Comparison of ENCODE assay signal across 8 cellular contexts in genomic region chr20:24100370-24101011, GRCh38.
DNase-seq lines count a peak whose midpoint lies in the region; ATAC-seq and TF ChIP-seq lines count a peak whose summit lies in the region.

No MANE protein-coding gene starts in this region.

- H3K27me3 ChIP-seq in PC-9 (ENCODE audit: insufficient read depth, low read depth), result no peaks in the 10 kb centered on the region

- no peaks in the 10 kb centered on the region for H3K36me3 ChIP-seq in PC-9 (ENCODE audit: low read depth)

- POLR2A ChIA-PET in PC-9 (lab: Charles Lee; ENCODE audit: unreplicated experiment), result no interaction called here

- no peaks in the 10 kb centered on the region for H3K9me2 ChIP-seq in PC-9 (ENCODE audit: insufficient read depth)

- H3K79me2 ChIP-seq in PC-9 (ENCODE audit: low read depth), result no peaks in the 10 kb centered on the region

- BruUV-seq in PC-9 (replicated peaks; lab: Mats Ljungman, UMichigan), result no TSS peak

- no peaks in the 10 kb centered on the region for H3K9me3 ChIP-seq in PC-9 (ENCODE audit: insufficient read depth, low read depth)

- no peak overlapping the region for H3K4me3 ChIP-seq in PC-9
- no peak overlapping the region for H3K4me3 ChIP-seq in retinal pigment epithelial cell (ENCODE audit: low read length)

- TF ChIP-seq CTCF in PC-9 (conservative IDR thresholded peaks at IDR 0.05) (peak; percentile 80), retinal pigment epithelial cell (conservative IDR thresholded peaks at IDR 0.05; ENCODE audit: low read depth, low read length) (peak; percentile 75)

- H3K4me2 ChIP-seq in PC-9, result peak overlapping the region; percentile 34

- peaks cover 74% of the 10 kb centered on the region for H3F3A ChIP-seq in PC-9 (ENCODE audit: insufficient read depth, low read depth)

- H4K20me1 ChIP-seq in PC-9 (ENCODE audit: insufficient read depth), result no peaks in the 10 kb centered on the region

- ATAC-seq in GM19328 (IDR thresholded peaks at IDR 0.05; ENCODE audit: unreplicated experiment) (peak; percentile 62), HG03571 (IDR thresholded peaks at IDR 0.05; ENCODE audit: unreplicated experiment) (peak; percentile 69)

- H3K27ac ChIP-seq in PC-9, result peak overlapping the region; percentile 25; the same call in 1 of the 2 replicates

- no peak overlapping the region for H2AFZ ChIP-seq in PC-9

- peaks cover 98% of the 10 kb centered on the region for H3K4me1 ChIP-seq in PC-9 (replicated peaks; ENCODE audit: insufficient read depth)

- CTCF ChIA-PET in PC-9 (lab: Charles Lee), result interaction anchor here (0.5 kb wide), 1 partner anchor 816 kb away, joined by 3 read pairs; no protein-coding TSS in a partner anchor

- DNase-seq in CD1c-positive myeloid dendritic cell (ENCODE audit: extremely low spot score) (peak; percentile 61), PC-9 (peak; percentile 70 to 78), globus pallidus (ENCODE audit: low spot score) (peak; percentile 42), retinal pigment epithelial cell (ENCODE audit: low read depth) (no peak), NCI-H2107 (lab: John Stamatoyannopoulos, UW) (no peak)
- DNase-seq in activated T-helper 1 cell treated with anti-CD3 and anti-CD28 coated beads, Interleukin-2, amount 50 U/mL, for 16 hours (ENCODE audit: low read depth in 1 of 2, low spot score in 1 of 2), result peak; percentile 21 to 22

- intact Hi-C loops in PC-9 (cut with micrococcal nuclease; ENCODE audit: unreplicated experiment), result loop anchor here (1.0 to 5.0 kb wide), 5 partner anchors 65 to 818 kb away; no protein-coding TSS in a partner anchor

Comparison
In these comparisons a context has a peak if more than half of its experiments do, and no peak if none do; other contexts are left out.
1. DNase-seq: peak in CD1c-positive myeloid dendritic cell (single experiment), PC-9 (2 of 2), activated T-helper 1 cell treated with anti-CD3 and anti-CD28 coated beads, Interleukin-2, amount 50 U/mL, for 16 hours (2 of 2) and globus pallidus (single experiment); none in retinal pigment epithelial cell (single experiment) and NCI-H2107 (single experiment).